ENCODE assay signal across 13 cellular contexts in genomic region chr16:89697161-89697615, GRCh38. TPM values are rescaled to one million over a fixed set of nuclear protein-coding genes. Genes with fewer than 3 reads are reported as not detected.
DNase-seq lines count a peak whose midpoint lies in the region; ATAC-seq and TF ChIP-seq lines count a peak whose summit lies in the region.
"Had no signal": no experiment of that assay in that cellular context is flagged by ENCODE, and none has a peak within 500 bp of the region (broad histone marks: within the 10 kb centered on the region; RNA-seq: fewer than 3 reads in every experiment).

No MANE protein-coding gene starts in this region.

- no peaks in the 10 kb centered on the region for H3K4me1 Mint-ChIP-seq in MCF 10A (ENCODE audit: insufficient read depth, unreplicated experiment)
- H3K4me1 Mint-ChIP-seq: nephron had no signal

- TF ChIP-seq CTCF in HEK293 (tag by site-specific recombination; IDR thresholded peaks at IDR 0.05) (no peak), MCF 10A (IDR thresholded peaks at IDR 0.05; ENCODE audit: unreplicated experiment) (no peak)

- no peaks in the 10 kb centered on the region for H3K9me3 Mint-ChIP-seq in MCF 10A (ENCODE audit: unreplicated experiment)
- H3K9me3 Mint-ChIP-seq: activated naive CD4-positive, alpha-beta T cell treated with anti-CD3 and anti-CD28 coated beads for 36 hours; nephron had no signal

- no peaks in the 10 kb centered on the region for H3K9me3 ChIP-seq in HEK293 (ENCODE audit: control insufficient read depth, insufficient read depth, low read depth, low read length)
- H3K9me3 ChIP-seq: suprapubic skin had no signal

- intact Hi-C loops in MCF 10A (cut with micrococcal nuclease) = no loop called here

- CTCF ChIA-PET in HEK293 (lab: Yijun Ruan, JAX) = no interaction called here
- CTCF ChIA-PET in MCF 10A (lab: Yijun Ruan, JAX) = interaction anchor here (0.7 to 1.6 kb wide), 2 partner anchors 9 to 165 kb away, joined by 3 to 4 read pairs; no protein-coding TSS in a partner anchor

- ATAC-seq in activated CD4-positive, CD25-positive, alpha-beta regulatory T cell treated with anti-CD3 and anti-CD28 coated beads, Interleukin-2, amount 50 U/mL, for 24 hours = no peak
- ATAC-seq: activated CD8-positive, alpha-beta T cell treated with anti-CD3 and anti-CD28 coated beads, Interleukin-2, amount 10 ng/mL, durations not matched to agents 7 days and 5 days; left colon had no signal

- BruUV-seq in MCF 10A (replicated peaks; lab: Mats Ljungman, UMichigan) = no TSS peak

- H3K4me1 ChIP-seq in HEK293 (ENCODE audit: control insufficient read depth, insufficient read depth, low read length) = peaks cover 8% of the 10 kb centered on the region

- no peak overlapping the region for H3K27ac Mint-ChIP-seq in MCF 10A (ENCODE audit: low read depth, unreplicated experiment)
- H3K27ac Mint-ChIP-seq: activated CD8-positive, alpha-beta T cell treated with anti-CD3 and anti-CD28 coated beads, Interleukin-2, amount 10 ng/mL, durations not matched to agents 7 days and 5 days; activated naive CD4-positive, alpha-beta T cell treated with anti-CD3 and anti-CD28 coated beads for 36 hours; nephron had no signal

- H3K36me3 ChIP-seq in HEK293 (ENCODE audit: control insufficient read depth in 2 of 2, insufficient read depth in 1 of 2, low read length in 2 of 2) = peaks cover 0 to 59% of the 10 kb centered on the region in 2 experiments; a peak in 2 of 3 replicates

- no peak overlapping the region for H3K27ac ChIP-seq in HEK293 (ENCODE audit: extremely low read depth, low read depth, low read length)
- H3K27ac ChIP-seq: suprapubic skin had no signal

- peaks cover 39% of the 10 kb centered on the region for H3K36me3 Mint-ChIP-seq in MCF 10A (ENCODE audit: insufficient read depth, unreplicated experiment)

- no peak overlapping the region for H3K4me3 ChIP-seq in HEK293 (ENCODE audit: low read depth, low read length)
- H3K4me3 ChIP-seq: suprapubic skin had no signal

- POLR2A ChIA-PET in HEK293 (lab: Yijun Ruan, JAX) (interaction anchor here (1.1 kb wide), 1 partner anchor 10 kb away, joined by 5 read pairs; no protein-coding TSS in a partner anchor), MCF 10A (lab: Yijun Ruan, JAX) (interaction anchor here (0.9 to 2.7 kb wide), 2 partner anchors 8 to 11 kb away, joined by 3 to 10 read pairs; partner anchors contain the start of gene CDK10)

- DNase-seq in 8988T (peak; percentile 52), SK-N-DZ (ENCODE audit: low spot score) (peak; percentile 23), epidermal melanocyte (ENCODE audit: insufficient read length, low spot score) (no peak), MCF 10A (ENCODE audit: unreplicated experiment) (no peak)
- DNase-seq: activated naive CD4-positive, alpha-beta T cell treated with anti-CD3 and anti-CD28 coated beads for 36 hours; NCI-H146; small intestine had no signal

- H3K4me3 Mint-ChIP-seq in MCF 10A (ENCODE audit: unreplicated experiment) = no peak overlapping the region
- H3K4me3 Mint-ChIP-seq: activated CD8-positive, alpha-beta T cell treated with anti-CD3 and anti-CD28 coated beads, Interleukin-2, amount 10 ng/mL, durations not matched to agents 7 days and 5 days; activated naive CD4-positive, alpha-beta T cell treated with anti-CD3 and anti-CD28 coated beads for 36 hours; nephron had no signal

- H3K27me3 Mint-ChIP-seq in MCF 10A (ENCODE audit: insufficient read depth, unreplicated experiment) = no peaks in the 10 kb centered on the region

TF ChIP-seq in HEK293, 187 proteins besides CTCF, POLR2A, EP300 and RAD21:
- peak; percentile 81 for TF ChIP-seq SCRT2 (tag by site-specific recombination; IDR thresholded peaks at IDR 0.05)
- no peak for TF ChIP-seq ZSCAN30 (tag by site-specific recombination; IDR thresholded peaks at IDR 0.05)
- no peak for TF ChIP-seq ZNF544 (tag by site-specific recombination; IDR thresholded peaks at IDR 0.05)
- no peak for TF ChIP-seq TSHZ1 (tag by site-specific recombination; IDR thresholded peaks at IDR 0.05; ENCODE audit: borderline replicate concordance)
- no peak for TF ChIP-seq ZNF843 (tag by site-specific recombination; IDR thresholded peaks at IDR 0.05)
- TF ChIP-seq PRDM1 (tag by site-specific recombination; IDR thresholded peaks at IDR 0.05) = no peak
- TF ChIP-seq KLF1 (tag by site-specific recombination; IDR thresholded peaks at IDR 0.05) = 0 out of 2 replicates have a peak, but pooled peaks have one; percentile 26
- no peak for TF ChIP-seq ZNF138 (tag by site-specific recombination; IDR thresholded peaks at IDR 0.05; ENCODE audit: borderline replicate concordance)
- no peak for TF ChIP-seq ZNF76 (tag by site-specific recombination; IDR thresholded peaks at IDR 0.05; ENCODE audit: borderline replicate concordance, low read depth)
- no peak for TF ChIP-seq ZNF777 (tag by site-specific recombination; IDR thresholded peaks at IDR 0.05; ENCODE audit: borderline replicate concordance)
- no peak for TF ChIP-seq KLF10 (tag by site-specific recombination; IDR thresholded peaks at IDR 0.05)
- peak; percentile 35; the same call in 1 of the 2 replicates for TF ChIP-seq GLIS1 (tag by site-specific recombination; IDR thresholded peaks at IDR 0.05)
- no peak for TF ChIP-seq ZNF155 (tag by site-specific recombination; IDR thresholded peaks at IDR 0.05)
- TF ChIP-seq HOXA7 (CRISPR knock-in tag; IDR thresholded peaks at IDR 0.05; ENCODE audit: borderline replicate concordance) = no peak
- TF ChIP-seq ZNF514 (tag by site-specific recombination; IDR thresholded peaks at IDR 0.05) = no peak
- peak; percentile 77 for TF ChIP-seq SCRT1 (tag by site-specific recombination; IDR thresholded peaks at IDR 0.05; ENCODE audit: borderline replicate concordance)
- no peak for TF ChIP-seq ZNF169 (tag by site-specific recombination; IDR thresholded peaks at IDR 0.05)

RNA-seq across cellular contexts. Expression of gene SPATA2L, which starts 4.3 kb away (rescaled TPM):
- 12.8 and 13.3 TPM in 2 replicates for polyA plus RNA-seq in SK-N-DZ (2014; cell fraction: cytosol; rRNA removed)
- polyA plus RNA-seq in SK-N-DZ (2014; cell fraction: nucleus; rRNA removed) = 7.8 and 12.7 TPM in 2 replicates
- 12.1 and 12.5 TPM in 2 replicates for total RNA-seq in MCF 10A (2022)

RNA-seq across cellular contexts. Expression of gene CDK10, which starts 10.7 kb away (rescaled TPM):
- 101 and 107 TPM in 2 replicates for polyA plus RNA-seq in SK-N-DZ (2014; cell fraction: cytosol; rRNA removed)
- polyA plus RNA-seq in SK-N-DZ (2014; cell fraction: nucleus; rRNA removed) = 895 and 969 TPM in 2 replicates
- total RNA-seq in MCF 10A (2022) = 73.0 and 83.4 TPM in 2 replicates

RNA-seq across cellular contexts. Expression of gene VPS9D1, which starts 23.5 kb away (rescaled TPM):
- polyA plus RNA-seq in SK-N-DZ (2014; cell fraction: cytosol; rRNA removed) = 5.7 and 8.8 TPM in 2 replicates
- polyA plus RNA-seq in SK-N-DZ (2014; cell fraction: nucleus; rRNA removed) = 26.0 and 40.7 TPM in 2 replicates
- total RNA-seq in MCF 10A (2022) = 12.0 and 13.2 TPM in 2 replicates

RNA-seq across cellular contexts. Expression of gene ZNF276, which starts 24.1 kb away (rescaled TPM):
- 11.2 and 35.3 TPM in 2 replicates for polyA plus RNA-seq in SK-N-DZ (2014; cell fraction: cytosol; rRNA removed)
- polyA plus RNA-seq in SK-N-DZ (2014; cell fraction: nucleus; rRNA removed) = 81.8 and 136 TPM in 2 replicates
- total RNA-seq in MCF 10A (2022) = 32.7 and 33.6 TPM in 2 replicates

RNA-seq across cellular contexts. Expression of gene SPATA33, which starts 39.6 kb away (rescaled TPM):
- polyA plus RNA-seq in SK-N-DZ (2014; cell fraction: cytosol; rRNA removed) = 14.5 and 21.9 TPM in 2 replicates
- 18.1 and 19.8 TPM in 2 replicates for polyA plus RNA-seq in SK-N-DZ (2014; cell fraction: nucleus; rRNA removed)
- total RNA-seq in MCF 10A (2022) = 7.2 and 9.5 TPM in 2 replicates

Comparison
In these comparisons a context has a peak if more than half of its experiments do, and no peak if none do; other contexts are left out.
1. DNase-seq: peak in 8988T (single experiment) and SK-N-DZ (single experiment); none in epidermal melanocyte (single experiment) and MCF 10A (single experiment).